Comparison of ENCODE assay signal across 1 cellular context in the genomic region with DNA sequence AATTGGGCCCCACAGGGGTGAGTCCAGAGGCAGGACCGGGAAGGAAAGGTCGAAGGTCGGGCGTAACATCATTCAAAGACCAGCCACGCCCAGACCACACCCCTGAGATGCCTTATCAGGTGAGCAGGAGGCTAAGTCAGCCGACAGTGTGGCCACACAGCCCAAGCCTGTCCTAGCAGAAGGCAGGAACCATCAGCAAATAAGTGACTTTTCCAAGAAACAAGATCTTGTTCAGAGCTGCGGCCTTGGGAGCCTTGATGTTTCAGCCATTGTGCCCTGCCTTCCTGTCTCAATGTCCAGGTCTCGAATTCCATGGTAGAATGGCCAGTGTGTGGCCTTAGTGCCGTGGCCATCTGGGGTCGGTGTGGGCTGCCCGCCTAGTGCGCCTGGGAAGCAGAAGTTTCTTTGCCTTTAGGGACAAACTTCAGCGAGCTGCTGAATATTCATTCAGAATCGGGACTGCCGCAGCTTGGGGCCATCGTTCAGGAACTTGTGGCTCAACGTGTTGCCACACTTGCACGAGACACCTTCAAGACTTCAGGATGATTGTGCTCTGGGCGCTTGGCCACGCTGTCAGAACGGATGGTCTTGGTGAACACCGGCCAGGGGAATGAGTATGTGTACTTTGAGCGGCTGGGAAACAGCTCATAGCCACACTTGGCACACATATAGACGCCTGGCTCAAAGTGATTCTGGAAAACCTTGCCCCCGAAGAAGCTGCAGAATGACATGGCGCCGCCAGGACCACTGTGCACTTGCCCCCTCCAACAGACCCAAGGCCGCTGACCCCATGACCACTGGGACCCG.
TF ChIP-seq lines count a peak whose summit lies in the region.

No MANE protein-coding gene starts in this region.

TF ChIP-seq in K562, 482 proteins besides CTCF, POLR2A, EP300 and RAD21 (continues in another document):
- TF ChIP-seq CTBP1 (IDR thresholded peaks at IDR 0.05; ENCODE audit: borderline replicate concordance), result peak; percentile 85
- TF ChIP-seq, protein P1, sequence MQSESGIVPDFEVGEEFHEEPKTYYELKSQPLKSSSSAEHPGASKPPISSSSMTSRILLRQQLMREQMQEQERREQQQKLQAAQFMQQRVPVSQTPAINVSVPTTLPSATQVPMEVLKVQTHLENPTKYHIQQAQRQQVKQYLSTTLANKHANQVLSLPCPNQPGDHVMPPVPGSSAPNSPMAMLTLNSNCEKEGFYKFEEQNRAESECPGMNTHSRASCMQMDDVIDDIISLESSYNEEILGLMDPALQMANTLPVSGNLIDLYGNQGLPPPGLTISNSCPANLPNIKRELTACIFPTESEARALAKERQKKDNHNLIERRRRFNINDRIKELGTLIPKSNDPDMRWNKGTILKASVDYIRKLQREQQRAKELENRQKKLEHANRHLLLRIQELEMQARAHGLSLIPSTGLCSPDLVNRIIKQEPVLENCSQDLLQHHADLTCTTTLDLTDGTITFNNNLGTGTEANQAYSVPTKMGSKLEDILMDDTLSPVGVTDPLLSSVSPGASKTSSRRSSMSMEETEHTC (IDR thresholded peaks at IDR 0.05), result peak; percentile 57; the same call in 1 of the 2 replicates
- no peak for TF ChIP-seq PHF21A (IDR thresholded peaks at IDR 0.05; ENCODE audit: borderline replicate concordance, low read depth)
- TF ChIP-seq KAT2B (IDR thresholded peaks at IDR 0.05; ENCODE audit: low read depth, low read length), result no peak
- TF ChIP-seq ZNF583 (CRISPR knock-in tag; IDR thresholded peaks at IDR 0.05), result 0 out of 2 replicates have a peak, but pooled peaks have one; percentile 7
- peak; percentile 68 for TF ChIP-seq GABPB1 (CRISPR knock-in tag; IDR thresholded peaks at IDR 0.05)
- TF ChIP-seq, protein P2, sequence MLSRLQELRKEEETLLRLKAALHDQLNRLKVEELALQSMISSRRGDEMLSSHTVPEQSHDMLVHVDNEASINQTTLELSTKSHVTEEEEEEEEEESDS (CRISPR knock-in tag; IDR thresholded peaks at IDR 0.05), result no peak
- no peak for TF ChIP-seq PTTG1 (tag; IDR thresholded peaks at IDR 0.05; ENCODE audit: low read depth)
- TF ChIP-seq CHCHD3 (CRISPR knock-in tag; IDR thresholded peaks at IDR 0.05), result no peak
- peak in 1 of 2 experiments; percentile 36; a peak in 1 of 4 replicates for TF ChIP-seq NRF1 (conservative IDR thresholded peaks at IDR 0.05 in 1 of 2, IDR thresholded peaks at IDR 0.05 in 1 of 2)
- TF ChIP-seq, protein P3, sequence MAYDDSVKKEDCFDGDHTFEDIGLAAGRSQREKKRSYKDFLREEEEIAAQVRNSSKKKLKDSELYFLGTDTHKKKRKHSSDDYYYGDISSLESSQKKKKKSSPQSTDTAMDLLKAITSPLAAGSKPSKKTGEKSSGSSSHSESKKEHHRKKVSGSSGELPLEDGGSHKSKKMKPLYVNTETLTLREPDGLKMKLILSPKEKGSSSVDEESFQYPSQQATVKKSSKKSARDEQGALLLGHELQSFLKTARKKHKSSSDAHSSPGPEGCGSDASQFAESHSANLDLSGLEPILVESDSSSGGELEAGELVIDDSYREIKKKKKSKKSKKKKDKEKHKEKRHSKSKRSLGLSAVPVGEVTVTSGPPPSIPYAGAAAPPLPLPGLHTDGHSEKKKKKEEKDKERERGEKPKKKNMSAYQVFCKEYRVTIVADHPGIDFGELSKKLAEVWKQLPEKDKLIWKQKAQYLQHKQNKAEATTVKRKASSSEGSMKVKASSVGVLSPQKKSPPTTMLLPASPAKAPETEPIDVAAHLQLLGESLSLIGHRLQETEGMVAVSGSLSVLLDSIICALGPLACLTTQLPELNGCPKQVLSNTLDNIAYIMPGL (CRISPR knock-in tag; IDR thresholded peaks at IDR 0.05), result 0 out of 2 replicates have a peak, but pooled peaks have one; percentile 51
- TF ChIP-seq ZNF778 (CRISPR knock-in tag; IDR thresholded peaks at IDR 0.05), result no peak
- TF ChIP-seq ZNF699 (CRISPR knock-in tag; IDR thresholded peaks at IDR 0.05; ENCODE audit: insufficient replicate concordance), result no peak
- TF ChIP-seq, protein P4, sequence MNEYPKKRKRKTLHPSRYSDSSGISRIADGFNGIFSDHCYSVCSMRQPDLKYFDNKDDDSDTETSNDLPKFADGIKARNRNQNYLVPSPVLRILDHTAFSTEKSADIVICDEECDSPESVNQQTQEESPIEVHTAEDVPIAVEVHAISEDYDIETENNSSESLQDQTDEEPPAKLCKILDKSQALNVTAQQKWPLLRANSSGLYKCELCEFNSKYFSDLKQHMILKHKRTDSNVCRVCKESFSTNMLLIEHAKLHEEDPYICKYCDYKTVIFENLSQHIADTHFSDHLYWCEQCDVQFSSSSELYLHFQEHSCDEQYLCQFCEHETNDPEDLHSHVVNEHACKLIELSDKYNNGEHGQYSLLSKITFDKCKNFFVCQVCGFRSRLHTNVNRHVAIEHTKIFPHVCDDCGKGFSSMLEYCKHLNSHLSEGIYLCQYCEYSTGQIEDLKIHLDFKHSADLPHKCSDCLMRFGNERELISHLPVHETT (CRISPR knock-in tag; conservative IDR thresholded peaks at IDR 0.05 in 1 of 2, IDR thresholded peaks at IDR 0.05 in 1 of 2), result no peak
- no peak for TF ChIP-seq ZNF347 (CRISPR knock-in tag; IDR thresholded peaks at IDR 0.05; ENCODE audit: low read depth)
- peak; percentile 71 for TF ChIP-seq POLR2G (IDR thresholded peaks at IDR 0.05; ENCODE audit: low read depth, low read length)
- no peak for TF ChIP-seq C11orf30 (IDR thresholded peaks at IDR 0.05; ENCODE audit: low read depth)
- peak; percentile 65; the same call in 1 of the 2 replicates for TF ChIP-seq SP1 (CRISPR knock-in tag; IDR thresholded peaks at IDR 0.05)
- TF ChIP-seq RBM15 (IDR thresholded peaks at IDR 0.05; ENCODE audit: insufficient read depth, low read length), result no peak
- TF ChIP-seq FOXJ2 (tag; IDR thresholded peaks at IDR 0.05), result no peak
- TF ChIP-seq EGR1 (conservative IDR thresholded peaks at IDR 0.05), result no peak; the same call in 1 of the 2 replicates
- TF ChIP-seq SUPT5H (IDR thresholded peaks at IDR 0.05), result peak; percentile 70
- TF ChIP-seq ZNF644 (tag; IDR thresholded peaks at IDR 0.05; ENCODE audit: low read depth), result no peak
- TF ChIP-seq PURB (CRISPR knock-in tag; IDR thresholded peaks at IDR 0.05; ENCODE audit: low read depth), result no peak
- TF ChIP-seq ZNF316 (IDR thresholded peaks at IDR 0.05), result no peak
- 0 out of 2 replicates have a peak, but pooled peaks have one; percentile 36 for TF ChIP-seq EHMT2 (IDR thresholded peaks at IDR 0.05)
- TF ChIP-seq, protein P5, sequence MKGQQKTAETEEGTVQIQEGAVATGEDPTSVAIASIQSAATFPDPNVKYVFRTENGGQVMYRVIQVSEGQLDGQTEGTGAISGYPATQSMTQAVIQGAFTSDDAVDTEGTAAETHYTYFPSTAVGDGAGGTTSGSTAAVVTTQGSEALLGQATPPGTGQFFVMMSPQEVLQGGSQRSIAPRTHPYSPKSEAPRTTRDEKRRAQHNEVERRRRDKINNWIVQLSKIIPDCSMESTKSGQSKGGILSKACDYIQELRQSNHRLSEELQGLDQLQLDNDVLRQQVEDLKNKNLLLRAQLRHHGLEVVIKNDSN (CRISPR knock-in tag; IDR thresholded peaks at IDR 0.05), result peak; percentile 35; the same call in 1 of the 2 replicates
- peak; percentile 40 for TF ChIP-seq POLR2B (IDR thresholded peaks at IDR 0.05; ENCODE audit: low read depth, partially characterized antibody)
- no peak for TF ChIP-seq ZNF75A (CRISPR knock-in tag; IDR thresholded peaks at IDR 0.05)
- TF ChIP-seq HDAC3 (IDR thresholded peaks at IDR 0.05; ENCODE audit: borderline replicate concordance, partially characterized antibody), result no peak
- TF ChIP-seq TAF9B (IDR thresholded peaks at IDR 0.05; ENCODE audit: partially characterized antibody), result peak; percentile 22
- TF ChIP-seq CSDE1 (IDR thresholded peaks at IDR 0.05), result no peak
- no peak for TF ChIP-seq NONO (IDR thresholded peaks at IDR 0.05; ENCODE audit: low read depth in 2 of 2, low read length in 1 of 2)
- TF ChIP-seq GATAD2B (IDR thresholded peaks at IDR 0.05; ENCODE audit: borderline replicate concordance), result no peak
- no peak for TF ChIP-seq ATF1 (CRISPR knock-in tag; IDR thresholded peaks at IDR 0.05)
- TF ChIP-seq ATF1 (tag; IDR thresholded peaks at IDR 0.05), result peak; percentile 30; the same call in 1 of the 2 replicates
- TF ChIP-seq, protein P6, sequence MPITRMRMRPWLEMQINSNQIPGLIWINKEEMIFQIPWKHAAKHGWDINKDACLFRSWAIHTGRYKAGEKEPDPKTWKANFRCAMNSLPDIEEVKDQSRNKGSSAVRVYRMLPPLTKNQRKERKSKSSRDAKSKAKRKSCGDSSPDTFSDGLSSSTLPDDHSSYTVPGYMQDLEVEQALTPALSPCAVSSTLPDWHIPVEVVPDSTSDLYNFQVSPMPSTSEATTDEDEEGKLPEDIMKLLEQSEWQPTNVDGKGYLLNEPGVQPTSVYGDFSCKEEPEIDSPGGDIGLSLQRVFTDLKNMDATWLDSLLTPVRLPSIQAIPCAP (CRISPR knock-in tag; IDR thresholded peaks at IDR 0.05; ENCODE audit: borderline replicate concordance), result no peak
- TF ChIP-seq IFI16 (CRISPR knock-in tag; IDR thresholded peaks at IDR 0.05), result no peak
- TF ChIP-seq BRD4 (IDR thresholded peaks at IDR 0.05), result no peak
- TF ChIP-seq ZKSCAN1 (IDR thresholded peaks at IDR 0.05; ENCODE audit: low read depth, low read length), result peak; percentile 12; the same call in 1 of the 2 replicates
- peak; percentile 60 for TF ChIP-seq TAF1 (IDR thresholded peaks at IDR 0.05; ENCODE audit: control insufficient read depth, extremely low read depth, insufficient read depth, low read length, severe bottlenecking)
- TF ChIP-seq RBM22 (IDR thresholded peaks at IDR 0.05; ENCODE audit: low read depth, low read length, poor library complexity, severe bottlenecking), result no peak
- peak; percentile 30; the same call in 1 of the 2 replicates for TF ChIP-seq CREM (IDR thresholded peaks at IDR 0.05; ENCODE audit: low read depth)
- TF ChIP-seq, protein P7, sequence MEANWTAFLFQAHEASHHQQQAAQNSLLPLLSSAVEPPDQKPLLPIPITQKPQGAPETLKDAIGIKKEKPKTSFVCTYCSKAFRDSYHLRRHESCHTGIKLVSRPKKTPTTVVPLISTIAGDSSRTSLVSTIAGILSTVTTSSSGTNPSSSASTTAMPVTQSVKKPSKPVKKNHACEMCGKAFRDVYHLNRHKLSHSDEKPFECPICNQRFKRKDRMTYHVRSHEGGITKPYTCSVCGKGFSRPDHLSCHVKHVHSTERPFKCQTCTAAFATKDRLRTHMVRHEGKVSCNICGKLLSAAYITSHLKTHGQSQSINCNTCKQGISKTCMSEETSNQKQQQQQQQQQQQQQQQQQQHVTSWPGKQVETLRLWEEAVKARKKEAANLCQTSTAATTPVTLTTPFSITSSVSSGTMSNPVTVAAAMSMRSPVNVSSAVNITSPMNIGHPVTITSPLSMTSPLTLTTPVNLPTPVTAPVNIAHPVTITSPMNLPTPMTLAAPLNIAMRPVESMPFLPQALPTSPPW (CRISPR knock-in tag; IDR thresholded peaks at IDR 0.05), result no peak
- TF ChIP-seq MAZ (CRISPR knock-in tag; conservative IDR thresholded peaks at IDR 0.05 in 1 of 2, IDR thresholded peaks at IDR 0.05 in 1 of 2), result 0 out of 4 replicates have a peak, but pooled peaks of 1 of the 2 experiments have one; percentile 40
- no peak for TF ChIP-seq FOXA3 (CRISPR knock-in tag; conservative IDR thresholded peaks at IDR 0.05 in 1 of 2, IDR thresholded peaks at IDR 0.05 in 1 of 2)
- TF ChIP-seq CXXC5 (CRISPR knock-in tag; IDR thresholded peaks at IDR 0.05), result peak; percentile 52
- no peak for TF ChIP-seq FOXP1 (CRISPR knock-in tag; IDR thresholded peaks at IDR 0.05)
- no peak for TF ChIP-seq ZNF165 (CRISPR knock-in tag; IDR thresholded peaks at IDR 0.05; ENCODE audit: borderline replicate concordance)
- no peak for TF ChIP-seq ZNF507 (tag; conservative IDR thresholded peaks at IDR 0.05)
- TF ChIP-seq, protein P8, sequence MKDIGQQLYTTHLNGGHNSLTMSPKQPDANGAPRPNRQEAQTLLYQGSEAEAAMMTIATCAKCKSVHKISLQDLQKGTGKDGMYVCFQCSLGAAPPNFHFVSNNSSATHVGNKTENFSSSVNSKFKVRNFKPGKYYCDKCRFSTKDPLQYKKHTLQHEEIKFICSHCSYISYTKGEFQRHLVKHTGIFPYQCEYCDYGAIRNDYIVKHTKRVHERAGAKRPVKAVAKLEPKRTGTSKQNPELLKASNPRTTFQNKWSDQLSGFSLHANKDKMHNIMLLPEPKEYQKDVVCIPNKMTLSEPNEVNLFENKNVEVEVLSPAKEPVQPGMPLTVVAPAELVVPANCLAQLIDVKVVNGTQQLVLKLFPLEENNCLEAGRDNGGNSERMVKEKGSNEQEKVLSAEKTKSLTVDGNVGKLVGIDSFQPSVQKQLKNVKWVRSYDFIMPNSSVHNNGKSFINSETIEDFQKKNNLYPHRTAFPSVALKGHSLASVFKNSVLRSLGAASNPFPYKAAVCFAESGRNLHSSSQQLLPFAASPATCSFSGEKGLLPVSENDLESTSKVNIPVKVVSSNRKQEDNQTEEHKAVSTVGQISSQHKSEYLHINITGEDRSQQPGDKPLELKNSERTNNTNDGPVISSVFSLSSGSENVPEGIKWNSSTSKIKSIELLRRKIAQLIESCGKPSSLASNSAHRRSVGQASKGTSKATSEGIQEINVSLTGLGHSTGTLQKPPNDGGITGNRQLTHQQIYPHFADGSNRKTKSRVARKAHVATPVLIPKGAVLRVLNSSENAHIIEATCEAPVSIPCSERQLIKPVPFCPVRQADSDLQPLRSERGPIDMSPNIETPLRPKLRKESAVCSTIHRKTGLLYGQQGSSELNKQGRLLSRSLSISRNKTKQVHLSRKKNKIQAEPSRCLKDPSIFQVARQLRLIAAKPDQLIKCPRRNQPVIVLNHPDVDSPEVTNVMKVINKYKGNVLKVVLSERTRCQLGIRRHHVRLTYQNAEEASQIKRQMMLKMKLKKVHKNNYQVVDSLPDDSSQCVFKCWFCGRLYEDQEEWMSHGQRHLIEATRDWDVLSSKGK (CRISPR knock-in tag; IDR thresholded peaks at IDR 0.05), result no peak
- peak; percentile 61 for TF ChIP-seq SMAD4 (CRISPR knock-in tag; conservative IDR thresholded peaks at IDR 0.05)
- TF ChIP-seq, protein P9, sequence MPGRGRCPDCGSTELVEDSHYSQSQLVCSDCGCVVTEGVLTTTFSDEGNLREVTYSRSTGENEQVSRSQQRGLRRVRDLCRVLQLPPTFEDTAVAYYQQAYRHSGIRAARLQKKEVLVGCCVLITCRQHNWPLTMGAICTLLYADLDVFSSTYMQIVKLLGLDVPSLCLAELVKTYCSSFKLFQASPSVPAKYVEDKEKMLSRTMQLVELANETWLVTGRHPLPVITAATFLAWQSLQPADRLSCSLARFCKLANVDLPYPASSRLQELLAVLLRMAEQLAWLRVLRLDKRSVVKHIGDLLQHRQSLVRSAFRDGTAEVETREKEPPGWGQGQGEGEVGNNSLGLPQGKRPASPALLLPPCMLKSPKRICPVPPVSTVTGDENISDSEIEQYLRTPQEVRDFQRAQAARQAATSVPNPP (IDR thresholded peaks at IDR 0.05; ENCODE audit: borderline replicate concordance, insufficient read depth, insufficient read length), result no peak
- no peak for TF ChIP-seq ZNF408 (CRISPR knock-in tag; IDR thresholded peaks at IDR 0.05; ENCODE audit: low read depth)
- TF ChIP-seq, protein P10, sequence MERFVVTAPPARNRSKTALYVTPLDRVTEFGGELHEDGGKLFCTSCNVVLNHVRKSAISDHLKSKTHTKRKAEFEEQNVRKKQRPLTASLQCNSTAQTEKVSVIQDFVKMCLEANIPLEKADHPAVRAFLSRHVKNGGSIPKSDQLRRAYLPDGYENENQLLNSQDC (CRISPR knock-in tag; IDR thresholded peaks at IDR 0.05), result no peak
- TF ChIP-seq TBL1XR1 (IDR thresholded peaks at IDR 0.05; ENCODE audit: low read length in 2 of 2), result no peak
- no peak for TF ChIP-seq ZNF77 (CRISPR knock-in tag; IDR thresholded peaks at IDR 0.05)
- TF ChIP-seq ZNF197 (CRISPR knock-in tag; IDR thresholded peaks at IDR 0.05; ENCODE audit: low read depth), result no peak
- no peak for TF ChIP-seq FUS (optimal IDR thresholded peaks at IDR 0.05; ENCODE audit: low read depth, low read length)
- no peak for TF ChIP-seq ZNF217 (CRISPR knock-in tag; IDR thresholded peaks at IDR 0.05)
- no peak for TF ChIP-seq CBX1 (IDR thresholded peaks at IDR 0.05; ENCODE audit: low read depth)
